9 cellular contexts compared by ENCODE assay signal in genomic region chr9:35095175-35095574, GRCh38. TPM values are rescaled to one million over a fixed set of nuclear protein-coding genes. Genes with fewer than 3 reads are reported as not detected.
DNase-seq lines count a peak whose midpoint lies in the region; ATAC-seq and TF ChIP-seq lines count a peak whose summit lies in the region.
"Had no signal": no experiment of that assay in that cellular context is flagged by ENCODE, and none has a peak within 500 bp of the region (broad histone marks: within the 10 kb centered on the region; RNA-seq: fewer than 3 reads in every experiment).

No MANE protein-coding gene starts in this region.

- H3K79me2 ChIP-seq in HCT116 (ENCODE audit: insufficient read depth, low read length): peaks cover 9% of the 10 kb centered on the region

- H3K4me2 ChIP-seq in BLaER1 (peak overlapping the region; percentile 84), HCT116 (ENCODE audit: low read length) (peak overlapping the region; percentile 96)

- no peaks in the 10 kb centered on the region for H3K9me2 ChIP-seq in HCT116 (ENCODE audit: insufficient read depth)

- RAD21 ChIA-PET in HCT116 (lab: Charles Lee; ENCODE audit: low non-redundant PET in 1 of 2, low total read pairs in 2 of 2, uncharacterized antibody in 2 of 2, unreplicated experiment in 2 of 2): no interaction called here

- H3K27me3 ChIP-seq in BLaER1 (no peaks in the 10 kb centered on the region), HCT116 (ENCODE audit: insufficient read depth, low read length) (no peaks in the 10 kb centered on the region)

- no peaks in the 10 kb centered on the region for H3K27me3 Mint-ChIP-seq in activated T-helper 17 cell treated with anti-CD3 and anti-CD28 coated beads, Interleukin-2, amount 50 U/mL, for 72 hours
- no peaks in the 10 kb centered on the region for H3K27me3 Mint-ChIP-seq in memory B cell

- TF ChIP-seq POLR2A in HCT116 (IDR thresholded peaks at IDR 0.05; ENCODE audit: borderline replicate concordance, extremely low read depth, insufficient read depth, insufficient read length): no peak

- H3K4me1 ChIP-seq in BLaER1: peaks cover 20% of the 10 kb centered on the region
- H3K4me1 ChIP-seq in HCT116 (ENCODE audit: control insufficient read depth in 1 of 2, insufficient read depth in 2 of 2, low read length in 2 of 2): peaks cover 5 to 18% of the 10 kb centered on the region in 2 experiments; a peak in 3 of 4 replicates

- no peak for TF ChIP-seq RAD21 in HCT116 (IDR thresholded peaks at IDR 0.05; ENCODE audit: low read depth)

- peak overlapping the region; percentile 84 for H3K4me3 Mint-ChIP-seq in activated T-helper 17 cell treated with anti-CD3 and anti-CD28 coated beads, Interleukin-2, amount 50 U/mL, for 72 hours
- H3K4me3 Mint-ChIP-seq in memory B cell: peak overlapping the region; percentile 87

- H3K9ac ChIP-seq in BLaER1 (peak overlapping the region; percentile 97; the same call in 1 of the 2 replicates), HCT116 (ENCODE audit: low read length) (peak overlapping the region; percentile 96)

- no peak for DNase-seq in HCT116 (ENCODE audit: low read depth, low spot score)
- no peak for DNase-seq in memory B cell (ENCODE audit: low spot score in 2 of 2)
- no peak for DNase-seq in DMS53 (lab: John Stamatoyannopoulos, UW)
- DNase-seq in AG20443 (ENCODE audit: low spot score): no peak
- no peak for DNase-seq in COLO668 (lab: John Stamatoyannopoulos, UW; ENCODE audit: unreplicated experiment)
- DNase-seq: cortex of kidney had no signal

- H3K4me3 ChIP-seq in BLaER1 (peak overlapping the region; percentile 85), HCT116 (replicated peaks in 1 of 2; ENCODE audit: low read depth in 1 of 2, low read length in 2 of 2) (peak overlapping the region; percentile 57 to 92)

- H3K9me3 ChIP-seq in BLaER1 (no peaks in the 10 kb centered on the region), HCT116 (ENCODE audit: control insufficient read depth in 1 of 2, insufficient read depth in 1 of 2, low read depth in 1 of 2, low read length in 2 of 2) (no peaks in the 10 kb centered on the region)

- POLR2A ChIA-PET in HCT116 (lab: Charles Lee): interaction anchor here (0.7 to 2.7 kb wide), 2 partner anchors 8 to 15 kb away, joined by 3 to 12 read pairs; partner anchors contain the start of gene FANCG

- BruUV-seq in HCT116 (replicated peaks; lab: Mats Ljungman, UMichigan): no TSS peak

- H3K27ac Mint-ChIP-seq in activated T-helper 17 cell treated with anti-CD3 and anti-CD28 coated beads, Interleukin-2, amount 50 U/mL, for 72 hours: peak overlapping the region; percentile 81
- H3K27ac Mint-ChIP-seq in memory B cell: peak overlapping the region; percentile 95

- no peaks in the 10 kb centered on the region for H3K9me3 Mint-ChIP-seq in activated T-helper 17 cell treated with anti-CD3 and anti-CD28 coated beads, Interleukin-2, amount 50 U/mL, for 72 hours
- H3K9me3 Mint-ChIP-seq in memory B cell: no peaks in the 10 kb centered on the region

- peaks cover 40% of the 10 kb centered on the region for H3K36me3 Mint-ChIP-seq in activated T-helper 17 cell treated with anti-CD3 and anti-CD28 coated beads, Interleukin-2, amount 50 U/mL, for 72 hours (ENCODE audit: low read depth)
- H3K36me3 Mint-ChIP-seq in memory B cell: peaks cover 17% of the 10 kb centered on the region

- ATAC-seq in HCT116 (no peak), memory B cell (ENCODE audit: low read depth) (no peak), HG03159 (IDR thresholded peaks at IDR 0.05; ENCODE audit: unreplicated experiment) (no peak)
- ATAC-seq in activated T-helper 17 cell treated with anti-CD3 and anti-CD28 coated beads, Interleukin-2, amount 50 U/mL, for 72 hours (replicated peaks): no peak

- CTCF ChIA-PET in HCT116 (lab: Charles Lee): interaction anchor here (1.0 to 2.9 kb wide), 3 partner anchors 16 to 196 kb away, joined by 3 to 20 read pairs (median 3); no protein-coding TSS in a partner anchor

- no peak for TF ChIP-seq CTCF in HCT116 (IDR thresholded peaks at IDR 0.05 in 2 of 3, conservative IDR thresholded peaks at IDR 0.05 in 1 of 3; ENCODE audit: borderline replicate concordance in 1 of 3, insufficient read depth in 1 of 3, low read depth in 2 of 3, low read length in 2 of 3)

- H3K27ac ChIP-seq in BLaER1 (0 out of 2 replicates have a peak overlapping the region, but pooled peaks have one; percentile 97), HCT116 (ENCODE audit: low read depth, low read length) (peak overlapping the region; percentile 92)

- no peaks in the 10 kb centered on the region for H4K20me1 ChIP-seq in BLaER1
- H4K20me1 ChIP-seq in HCT116 (ENCODE audit: insufficient read depth): no peaks in the 10 kb centered on the region

- H3K36me3 ChIP-seq in BLaER1 (peaks cover 59% of the 10 kb centered on the region), HCT116 (ENCODE audit: control insufficient read depth in 1 of 2, insufficient read depth in 2 of 2, low read length in 2 of 2) (peaks cover 4 to 16% of the 10 kb centered on the region in 2 experiments; a peak in 3 of 4 replicates)

- intact Hi-C loops in HCT116 (cut with micrococcal nuclease): loop anchor here (5.0 kb wide), 1 partner anchor 103 kb away; no protein-coding TSS in a partner anchor

- peaks cover 18% of the 10 kb centered on the region for H3K4me1 Mint-ChIP-seq in activated T-helper 17 cell treated with anti-CD3 and anti-CD28 coated beads, Interleukin-2, amount 50 U/mL, for 72 hours
- H3K4me1 Mint-ChIP-seq in memory B cell: peaks cover 20% of the 10 kb centered on the region

- no peak overlapping the region for H2AFZ ChIP-seq in HCT116 (ENCODE audit: low read depth, low read length, poor library complexity, severe bottlenecking)

TF ChIP-seq in HCT116, 20 proteins besides CTCF, POLR2A, EP300 and RAD21 (continues in another document):
- TF ChIP-seq ZFX (IDR thresholded peaks at IDR 0.05): no peak
- no peak for TF ChIP-seq REST (IDR thresholded peaks at IDR 0.05; ENCODE audit: low read depth)
- no peak for TF ChIP-seq ATF3 (IDR thresholded peaks at IDR 0.05)
- no peak for TF ChIP-seq MAX (IDR thresholded peaks at IDR 0.05)

RNA-seq across cellular contexts. Expression of gene PIGO, which starts 1.2 kb away (rescaled TPM):
- 24.0 TPM for total RNA-seq in HCT116 (2021; ENCODE audit: unreplicated experiment)
- polyA plus RNA-seq in HCT116 (2012): 19.8 and 22.1 TPM in 2 replicates
- total RNA-seq in activated T-helper 17 cell treated with anti-CD3 and anti-CD28 coated beads, Interleukin-2, amount 50 U/mL, for 72 hours: 10 to 100 TPM; 15.0 to 16.6 TPM

RNA-seq across cellular contexts. Expression of gene STOML2, which starts 7.8 kb away (rescaled TPM):
- 245 TPM for total RNA-seq in HCT116 (2021; ENCODE audit: unreplicated experiment)
- polyA plus RNA-seq in HCT116 (2012): 223 and 254 TPM in 2 replicates
- total RNA-seq in activated T-helper 17 cell treated with anti-CD3 and anti-CD28 coated beads, Interleukin-2, amount 50 U/mL, for 72 hours: 100 to 1,000 TPM; 117 to 226 TPM

RNA-seq across cellular contexts. Expression of gene FANCG, which starts 15.4 kb away (rescaled TPM):
- 82.3 TPM for total RNA-seq in HCT116 (2021; ENCODE audit: unreplicated experiment)
- 51.5 and 67.5 TPM in 2 replicates for polyA plus RNA-seq in HCT116 (2012)
- total RNA-seq in activated T-helper 17 cell treated with anti-CD3 and anti-CD28 coated beads, Interleukin-2, amount 50 U/mL, for 72 hours: 100 to 1,000 TPM in 1 of 2 donors, 10 to 100 TPM in 1; 94.2 to 124 TPM

RNA-seq across cellular contexts. Expression of gene ATOSB, which starts 20.5 kb away (rescaled TPM):
- 10.2 TPM for total RNA-seq in HCT116 (2021; ENCODE audit: unreplicated experiment)
- polyA plus RNA-seq in HCT116 (2012): 13.2 and 13.7 TPM in 2 replicates
- total RNA-seq in activated T-helper 17 cell treated with anti-CD3 and anti-CD28 coated beads, Interleukin-2, amount 50 U/mL, for 72 hours: 10 to 100 TPM; 10.6 to 18.8 TPM

RNA-seq across cellular contexts. Expression of gene VCP, which starts 22.8 kb away (rescaled TPM):
- 170 TPM for total RNA-seq in HCT116 (2021; ENCODE audit: unreplicated experiment)
- 169 and 178 TPM in 2 replicates for polyA plus RNA-seq in HCT116 (2012)
- 100 to 1,000 TPM; 235 to 322 TPM for total RNA-seq in activated T-helper 17 cell treated with anti-CD3 and anti-CD28 coated beads, Interleukin-2, amount 50 U/mL, for 72 hours
